In genomic region chr3:15660055-15660940, GRCh38 we compare ENCODE assay signal across 22 cellular contexts.
"Had no signal": no experiment of that assay in that cellular context is flagged by ENCODE, and none has a peak within 500 bp of the region (broad histone marks: within the 10 kb centered on the region; RNA-seq: fewer than 3 reads in every experiment).

No MANE protein-coding gene starts in this region.

- H3K36me3 ChIP-seq: gastrocnemius medialis, heart left ventricle, ovary, stomach, upper lobe of right lung had no signal

- FAIRE-seq: endometrium had no signal

- H3K27ac Mint-ChIP-seq: activated CD4-positive, alpha-beta T cell treated with anti-CD3 and anti-CD28 coated beads, Interleukin-2, amount 10 ng/mL, durations not matched to agents 24 days and 14 days; activated CD8-positive, alpha-beta T cell treated with anti-CD3 and anti-CD28 coated beads for 36 hours; activated naive CD8-positive, alpha-beta T cell treated with anti-CD3 and anti-CD28 coated beads for 36 hours; activated T-helper 17 cell treated with anti-CD3 and anti-CD28 coated beads, Interleukin-2, amount 50 U/mL, for 72 hours had no signal

- H3K27me3 Mint-ChIP-seq: activated CD4-positive, alpha-beta T cell treated with anti-CD3 and anti-CD28 coated beads, Interleukin-2, amount 10 ng/mL, durations not matched to agents 24 days and 14 days; activated naive CD8-positive, alpha-beta T cell treated with anti-CD3 and anti-CD28 coated beads for 36 hours; activated T-helper 17 cell treated with anti-CD3 and anti-CD28 coated beads, Interleukin-2, amount 50 U/mL, for 72 hours had no signal

- H3K27ac ChIP-seq: coronary artery, gastrocnemius medialis, heart left ventricle, left ventricle myocardium inferior, ovary, stomach, testis, upper lobe of right lung had no signal

- H3K4me1 ChIP-seq: gastrocnemius medialis, heart left ventricle, left ventricle myocardium inferior, stomach, testis, upper lobe of right lung had no signal

- H3K4me3 ChIP-seq: coronary artery, gastrocnemius medialis, heart left ventricle, left ventricle myocardium inferior, ovary, smooth muscle cell, stomach, testis, upper lobe of right lung had no signal

- ATAC-seq: activated CD8-positive, alpha-beta T cell treated with anti-CD3 and anti-CD28 coated beads for 36 hours; activated T-helper 17 cell treated with anti-CD3 and anti-CD28 coated beads, Interleukin-2, amount 50 U/mL, for 72 hours; gastrocnemius medialis; heart left ventricle; sciatic nerve; upper lobe of right lung had no signal

- H3K4me3 Mint-ChIP-seq: activated CD4-positive, alpha-beta T cell treated with anti-CD3 and anti-CD28 coated beads, Interleukin-2, amount 10 ng/mL, durations not matched to agents 24 days and 14 days; activated CD8-positive, alpha-beta T cell treated with anti-CD3 and anti-CD28 coated beads for 36 hours; activated naive CD8-positive, alpha-beta T cell treated with anti-CD3 and anti-CD28 coated beads for 36 hours; activated T-helper 17 cell treated with anti-CD3 and anti-CD28 coated beads, Interleukin-2, amount 50 U/mL, for 72 hours; neural crest cell had no signal

- H3K27me3 ChIP-seq: gastrocnemius medialis, heart left ventricle, ovary, stomach, testis, upper lobe of right lung had no signal

- DNase-seq: activated CD4-positive, alpha-beta T cell treated with anti-CD3 and anti-CD28 coated beads, Interleukin-2, amount 10 ng/mL, durations not matched to agents 24 days and 14 days; activated CD8-positive, alpha-beta T cell treated with anti-CD3 and anti-CD28 coated beads for 36 hours; activated naive CD4-positive, alpha-beta T cell; activated naive CD8-positive, alpha-beta T cell treated with anti-CD3 and anti-CD28 coated beads for 36 hours; activated T-cell treated with anti-CD3 and anti-CD28 coated beads, Interleukin-2, amount 50 U/mL, for 1 hour; amniotic stem cell; erythroblast; gastrocnemius medialis; heart left ventricle; left ventricle myocardium inferior; ovary; stimulated activated CD4-positive, alpha-beta T cell treated with anti-CD3 and anti-CD28 coated beads, Interleukin-4, amount 100 ng/mL, for 1 hour; stomach; T1000; testis; upper lobe of right lung had no signal

- H3K9me3 ChIP-seq: gastrocnemius medialis, testis had no signal
